Comparison of ENCODE assay signal across 21 cellular contexts in genomic region chr2:237613679-237614078, GRCh38. TPM values are rescaled to one million over a fixed set of nuclear protein-coding genes. Genes with fewer than 3 reads are reported as not detected.
A peak's percentile ranks its signal among the peaks of the same experiment; 100 is the strongest.
DNase-seq lines count a peak whose midpoint lies in the region; ATAC-seq and TF ChIP-seq lines count a peak whose summit lies in the region.
"Had no signal": no experiment of that assay in that cellular context is flagged by ENCODE, and none has a peak within 500 bp of the region (broad histone marks: within the 10 kb centered on the region; RNA-seq: fewer than 3 reads in every experiment).

No MANE protein-coding gene starts in this region.

- no peak overlapping the region for H3K4me3 Mint-ChIP-seq in activated naive CD8-positive, alpha-beta T cell treated with anti-CD3 and anti-CD28 coated beads, Interleukin-2, amount 10 ng/mL, durations not matched to agents 7 days and 5 days
- no peak overlapping the region for H3K4me3 Mint-ChIP-seq in activated naive CD8-positive, alpha-beta T cell treated with anti-CD3 and anti-CD28 coated beads for 36 hours
- no peak overlapping the region for H3K4me3 Mint-ChIP-seq in type B pancreatic cell
- H3K4me3 Mint-ChIP-seq: HFFc6, memory B cell, nephron had no signal

- H3K9me3 ChIP-seq in iPS-18a (ENCODE audit: control insufficient read depth, low read depth, low read length), result no peaks in the 10 kb centered on the region
- H3K9me3 ChIP-seq: prostate gland had no signal

- POLR2A ChIA-PET in activated naive CD8-positive, alpha-beta T cell treated with anti-CD3 and anti-CD28 coated beads, Interleukin-2, amount 10 ng/mL, durations not matched to agents 7 days and 5 days (lab: Charles Lee), result interaction anchor here (0.5 kb wide), 1 partner anchor 338 kb away, joined by 3 read pairs; no protein-coding TSS in a partner anchor

- H3K36me3 Mint-ChIP-seq in activated naive CD8-positive, alpha-beta T cell treated with anti-CD3 and anti-CD28 coated beads, Interleukin-2, amount 10 ng/mL, durations not matched to agents 7 days and 5 days, result peaks cover 3% of the 10 kb centered on the region
- no peaks in the 10 kb centered on the region for H3K36me3 Mint-ChIP-seq in activated naive CD8-positive, alpha-beta T cell treated with anti-CD3 and anti-CD28 coated beads for 36 hours
- no peaks in the 10 kb centered on the region for H3K36me3 Mint-ChIP-seq in type B pancreatic cell
- H3K36me3 Mint-ChIP-seq: memory B cell had no signal

- in situ Hi-C loops in brain microvascular endothelial cell (cut with HindIII; ENCODE audit: low pct_ligation_motif_present, low sequenced_read_pairs), result no loop called here

- H3K36me3 ChIP-seq in iPS-18a (ENCODE audit: control insufficient read depth, low read depth, low read length), result no peaks in the 10 kb centered on the region
- no peaks in the 10 kb centered on the region for H3K36me3 ChIP-seq in brain microvascular endothelial cell (replicated peaks)
- H3K36me3 ChIP-seq: prostate gland had no signal

- H3K27ac Mint-ChIP-seq in activated naive CD8-positive, alpha-beta T cell treated with anti-CD3 and anti-CD28 coated beads, Interleukin-2, amount 10 ng/mL, durations not matched to agents 7 days and 5 days, result no peak overlapping the region
- H3K27ac Mint-ChIP-seq in activated naive CD8-positive, alpha-beta T cell treated with anti-CD3 and anti-CD28 coated beads for 36 hours, result no peak overlapping the region
- peak overlapping the region; percentile 74 for H3K27ac Mint-ChIP-seq in type B pancreatic cell
- H3K27ac Mint-ChIP-seq: HFFc6, memory B cell had no signal

- peaks cover 26% of the 10 kb centered on the region for H3K4me1 Mint-ChIP-seq in activated naive CD8-positive, alpha-beta T cell treated with anti-CD3 and anti-CD28 coated beads, Interleukin-2, amount 10 ng/mL, durations not matched to agents 7 days and 5 days
- H3K4me1 Mint-ChIP-seq in activated naive CD8-positive, alpha-beta T cell treated with anti-CD3 and anti-CD28 coated beads for 36 hours, result peaks cover 31% of the 10 kb centered on the region
- H3K4me1 Mint-ChIP-seq in type B pancreatic cell (ENCODE audit: unreplicated experiment), result peaks cover 20% of the 10 kb centered on the region

- peak overlapping the region; percentile 11 for H3K9ac ChIP-seq in iPS-18a (ENCODE audit: low read length)

- TF ChIP-seq CTCF in type B pancreatic cell (conservative IDR thresholded peaks at IDR 0.05), result no peak
- no peak for TF ChIP-seq CTCF in brain microvascular endothelial cell (IDR thresholded peaks at IDR 0.05; ENCODE audit: low read depth, low read length, missing control alignments)

- no peaks in the 10 kb centered on the region for H3K9me3 Mint-ChIP-seq in activated naive CD8-positive, alpha-beta T cell treated with anti-CD3 and anti-CD28 coated beads, Interleukin-2, amount 10 ng/mL, durations not matched to agents 7 days and 5 days
- no peaks in the 10 kb centered on the region for H3K9me3 Mint-ChIP-seq in activated naive CD8-positive, alpha-beta T cell treated with anti-CD3 and anti-CD28 coated beads for 36 hours
- no peaks in the 10 kb centered on the region for H3K9me3 Mint-ChIP-seq in type B pancreatic cell
- H3K9me3 Mint-ChIP-seq: HFFc6, memory B cell, nephron had no signal

- no peak overlapping the region for H3K4me3 ChIP-seq in iPS-18a (ENCODE audit: low read length)
- no peak overlapping the region for H3K4me3 ChIP-seq in brain microvascular endothelial cell (ENCODE audit: low read depth, low read length)
- H3K4me3 ChIP-seq: prostate gland, skin epidermis had no signal

- H3K27me3 ChIP-seq in iPS-18a (ENCODE audit: control insufficient read depth, insufficient read depth, low read length) (no peaks in the 10 kb centered on the region), brain microvascular endothelial cell (replicated peaks) (no peaks in the 10 kb centered on the region)

- DNase-seq in activated naive CD8-positive, alpha-beta T cell treated with anti-CD3 and anti-CD28 coated beads, Interleukin-2, amount 10 ng/mL, durations not matched to agents 7 days and 5 days, result no peak
- DNase-seq in activated naive CD8-positive, alpha-beta T cell treated with anti-CD3 and anti-CD28 coated beads for 36 hours, result no peak
- DNase-seq in type B pancreatic cell (ENCODE audit: extremely low spot score, unreplicated experiment) (no peak), brain microvascular endothelial cell (no peak), substantia nigra (lab: John Stamatoyannopoulos, UW) (no peak)
- DNase-seq: 8988T; activated CD4-positive, alpha-beta T cell treated with anti-CD3 and anti-CD28 coated beads for 48 hours; anterior cingulate cortex; DMS 273 treated with DMSO at 0.1 percent for 48 hours; HFFc6; NCI-H1048; NCI-H2081 treated with DMSO at 0.1 percent for 48 hours; stimulated activated CD4-positive, alpha-beta T cell treated with anti-CD3 and anti-CD28 coated beads, Interleukin-4, amount 100 ng/mL, for 4 hours had no signal

- peaks cover 32% of the 10 kb centered on the region for H3K4me1 ChIP-seq in iPS-18a (ENCODE audit: control insufficient read depth, low read depth, low read length)
- H3K4me1 ChIP-seq: prostate gland had no signal

- ATAC-seq in activated naive CD8-positive, alpha-beta T cell treated with anti-CD3 and anti-CD28 coated beads, Interleukin-2, amount 10 ng/mL, durations not matched to agents 7 days and 5 days (ENCODE audit: low read depth), result peak; percentile 25

- H3K27me3 Mint-ChIP-seq in activated naive CD8-positive, alpha-beta T cell treated with anti-CD3 and anti-CD28 coated beads, Interleukin-2, amount 10 ng/mL, durations not matched to agents 7 days and 5 days, result peaks cover 2% of the 10 kb centered on the region
- no peaks in the 10 kb centered on the region for H3K27me3 Mint-ChIP-seq in activated naive CD8-positive, alpha-beta T cell treated with anti-CD3 and anti-CD28 coated beads for 36 hours
- H3K27me3 Mint-ChIP-seq in type B pancreatic cell, result peaks cover 15% of the 10 kb centered on the region

- H3K27ac ChIP-seq in iPS-18a (ENCODE audit: low read length) (peak overlapping the region; percentile 49), brain microvascular endothelial cell (no peak overlapping the region), substantia nigra (ENCODE audit: low read depth, low read length, poor library complexity, severe bottlenecking) (no peak overlapping the region)
- H3K27ac ChIP-seq: prostate gland had no signal

RNA-seq across cellular contexts. Expression of gene LRRFIP1, which starts 13.7 kb away (rescaled TPM):
- total RNA-seq in activated naive CD8-positive, alpha-beta T cell treated with anti-CD3 and anti-CD28 coated beads, Interleukin-2, amount 10 ng/mL, durations not matched to agents 7 days and 5 days, result 100 to 1,000 TPM; 158 to 164 TPM
- 100 to 1,000 TPM; 162 to 164 TPM for total RNA-seq in activated naive CD8-positive, alpha-beta T cell treated with anti-CD3 and anti-CD28 coated beads for 36 hours
- total RNA-seq in type B pancreatic cell (ENCODE audit: low replicate concordance), result 53.8 and 73.2 TPM in 2 replicates

RNA-seq across cellular contexts. Expression of gene RAB17, which starts 23.1 kb away (rescaled TPM):
- not detected for total RNA-seq in activated naive CD8-positive, alpha-beta T cell treated with anti-CD3 and anti-CD28 coated beads, Interleukin-2, amount 10 ng/mL, durations not matched to agents 7 days and 5 days
- total RNA-seq in activated naive CD8-positive, alpha-beta T cell treated with anti-CD3 and anti-CD28 coated beads for 36 hours, result under 1 TPM; 0.31 to 0.40 TPM
- 18.4 and 21.6 TPM in 2 replicates for total RNA-seq in type B pancreatic cell (ENCODE audit: low replicate concordance)
- total RNA-seq: temporal lobe had no signal

RNA-seq across cellular contexts. Expression of gene PRLH, which starts 47.3 kb away (rescaled TPM):
- total RNA-seq in activated naive CD8-positive, alpha-beta T cell treated with anti-CD3 and anti-CD28 coated beads, Interleukin-2, amount 10 ng/mL, durations not matched to agents 7 days and 5 days, result not detected
- total RNA-seq in activated naive CD8-positive, alpha-beta T cell treated with anti-CD3 and anti-CD28 coated beads for 36 hours, result not detected
- total RNA-seq in type B pancreatic cell (ENCODE audit: low replicate concordance), result not detected in 2 replicates
- total RNA-seq: HFFc6, kidney epithelial cell, NCI-H460, prostate gland, temporal lobe had no signal

Comparison
In these comparisons a context has a peak if more than half of its experiments do, and no peak if none do; other contexts are left out.
1. RNA of gene RAB17, which starts 23.1 kb away (total RNA-seq): 18.4 to 21.6 TPM in type B pancreatic cell; 0.31 to 0.40 TPM in activated naive CD8-positive, alpha-beta T cell treated with anti-CD3 and anti-CD28 coated beads for 36 hours and not detected in activated naive CD8-positive, alpha-beta T cell treated with anti-CD3 and anti-CD28 coated beads, Interleukin-2, amount 10 ng/mL, durations not matched to agents 7 days and 5 days; every median in the first group is over 10 times any median in the second.